ENCODE assay signal across 2 cellular contexts in genomic region chr14:61706096-61706690, GRCh38.
TF ChIP-seq lines count a peak whose summit lies in the region.

No MANE protein-coding gene starts in this region.

TF ChIP-seq in A549, 52 proteins besides CTCF, POLR2A, EP300 and RAD21:
- TF ChIP-seq E2F6 (IDR thresholded peaks at IDR 0.05; ENCODE audit: borderline replicate concordance, low read depth) (no peak), FOSB (CRISPR knock-in tag; IDR thresholded peaks at IDR 0.05) (0 out of 2 replicates have a peak, but pooled peaks have one; percentile 18), KDM1A (IDR thresholded peaks at IDR 0.05; ENCODE audit: low read depth) (no peak), ZNF302 (CRISPR knock-in tag; IDR thresholded peaks at IDR 0.05) (no peak), ZSCAN20 (CRISPR knock-in tag; IDR thresholded peaks at IDR 0.05) (no peak)

TF ChIP-seq in WTC11, 78 proteins besides CTCF, POLR2A, EP300 and RAD21:
- no peak for TF ChIP-seq AR (CRISPR knock-in tag; IDR thresholded peaks at IDR 0.05)
- TF ChIP-seq CBFB (CRISPR knock-in tag; IDR thresholded peaks at IDR 0.05; ENCODE audit: low read depth): no peak
- no peak for TF ChIP-seq E2F4 (CRISPR knock-in tag; IDR thresholded peaks at IDR 0.05; ENCODE audit: borderline replicate concordance, low read depth)
- no peak for TF ChIP-seq JAZF1 (CRISPR knock-in tag; IDR thresholded peaks at IDR 0.05)
- TF ChIP-seq, protein P1, sequence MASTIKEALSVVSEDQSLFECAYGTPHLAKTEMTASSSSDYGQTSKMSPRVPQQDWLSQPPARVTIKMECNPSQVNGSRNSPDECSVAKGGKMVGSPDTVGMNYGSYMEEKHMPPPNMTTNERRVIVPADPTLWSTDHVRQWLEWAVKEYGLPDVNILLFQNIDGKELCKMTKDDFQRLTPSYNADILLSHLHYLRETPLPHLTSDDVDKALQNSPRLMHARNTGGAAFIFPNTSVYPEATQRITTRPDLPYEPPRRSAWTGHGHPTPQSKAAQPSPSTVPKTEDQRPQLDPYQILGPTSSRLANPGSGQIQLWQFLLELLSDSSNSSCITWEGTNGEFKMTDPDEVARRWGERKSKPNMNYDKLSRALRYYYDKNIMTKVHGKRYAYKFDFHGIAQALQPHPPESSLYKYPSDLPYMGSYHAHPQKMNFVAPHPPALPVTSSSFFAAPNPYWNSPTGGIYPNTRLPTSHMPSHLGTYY (CRISPR knock-in tag; IDR thresholded peaks at IDR 0.05): no peak
